ENCODE assay signal across 8 cellular contexts in genomic region chr21:25561668-25562641, GRCh38. TPM values are rescaled to one million over a fixed set of nuclear protein-coding genes. Genes with fewer than 3 reads are reported as not detected.
DNase-seq lines count a peak whose midpoint lies in the region; ATAC-seq and TF ChIP-seq lines count a peak whose summit lies in the region.

No MANE protein-coding gene starts in this region.

- peaks cover 27% of the 10 kb centered on the region for H3K4me1 ChIP-seq in OCI-LY7 (ENCODE audit: insufficient read depth, low read length, poor library complexity, severe bottlenecking)
- peaks cover 0 to 9% (median 0%) of the 10 kb centered on the region in 3 donors for H3K4me1 ChIP-seq in gastroesophageal sphincter
- H3K4me1 ChIP-seq in trophoblast cell (ENCODE audit: control insufficient read depth in 1 of 2, insufficient read depth in 2 of 2, low read length in 2 of 2) = peaks cover 4 to 8% of the 10 kb centered on the region in 2 experiments
- peaks cover 0 to 20% (median 6%) of the 10 kb centered on the region in 4 donors for H3K4me1 ChIP-seq in transverse colon

- DNase-seq in OCI-LY7 (ENCODE audit: low spot score) = peak; percentile 54
- peak; percentile 35 to 78 for DNase-seq in activated T-helper 1 cell treated with anti-CD3 and anti-CD28 coated beads, Interleukin-2, amount 50 U/mL, for 16 hours (ENCODE audit: low read depth in 1 of 2, low spot score in 1 of 2)
- DNase-seq in trophoblast cell = peak; percentile 28 to 44
- DNase-seq in transverse colon = peak; percentile 68
- no peak for DNase-seq in NCI-H2029 treated with DMSO at 0.1 percent for 48 hours (lab: John Stamatoyannopoulos, UW)

- 0 out of 2 replicates have a peak, but pooled peaks have one; percentile 35 for TF ChIP-seq CTCF in OCI-LY7 (conservative IDR thresholded peaks at IDR 0.05; ENCODE audit: low read length)
- peak in 2 of 4 experiments; percentile 12 to 21 for TF ChIP-seq CTCF in gastroesophageal sphincter (IDR thresholded peaks at IDR 0.05)
- TF ChIP-seq CTCF in transverse colon (IDR thresholded peaks at IDR 0.05) = peak in 2 of 5 experiments; percentile 12 to 24

- no peak overlapping the region for H2AK5ac ChIP-seq in trophoblast cell (ENCODE audit: low read length)

- H2BK12ac ChIP-seq in trophoblast cell (ENCODE audit: low read length) = no peak overlapping the region

- POLR2A ChIA-PET in OCI-LY7 (lab: Charles Lee) = interaction anchor here (0.6 kb wide), 2 partner anchors 140 to 238 kb away, joined by 3 to 4 read pairs; no protein-coding TSS in a partner anchor

- H3K9me2 ChIP-seq in OCI-LY7 (ENCODE audit: insufficient read depth, low read length) = no peaks in the 10 kb centered on the region

- H3K23ac ChIP-seq in trophoblast cell (ENCODE audit: low read length) = no peak overlapping the region

- H4K8ac ChIP-seq in trophoblast cell (ENCODE audit: low read depth, low read length) = peak overlapping the region; percentile 27

- in situ Hi-C loops in transverse colon (cut with MboI; ENCODE audit: low pct_ligation_motif_present in 1 of 4, low pct_unique_long_range_greater_than_20kb in 1 of 4, low sequenced_read_pairs in 3 of 4) = no loop called here

- H2AFZ ChIP-seq in OCI-LY7 (ENCODE audit: low read length) = peak overlapping the region; percentile 77
- H2AFZ ChIP-seq in trophoblast cell (ENCODE audit: insufficient read depth, low read length, poor library complexity) = no peak overlapping the region

- H3K27ac ChIP-seq in OCI-LY7 (ENCODE audit: low read depth, low read length, poor library complexity, severe bottlenecking) (peak overlapping the region; percentile 23), gastroesophageal sphincter (peak overlapping the region in 3 of 4 donors; percentile 50 to 69 (median 53)), trophoblast cell (ENCODE audit: low read depth, low read length) (no peak overlapping the region), transverse colon (peak overlapping the region; percentile 39 to 74 (median 68))

- no peak overlapping the region for H4K91ac ChIP-seq in trophoblast cell (ENCODE audit: low read depth, low read length)

- intact Hi-C loops in OCI-LY7 (cut with micrococcal nuclease; ENCODE audit: unreplicated experiment) = no loop called here
- intact Hi-C loops in transverse colon (cut with DNase I; ENCODE audit: low total_unique reads) = no loop called here

- H2BK120ac ChIP-seq in trophoblast cell (ENCODE audit: insufficient read depth, low read length, poor library complexity) = peak overlapping the region; percentile 72

- CTCF ChIA-PET in OCI-LY7 (lab: Charles Lee; ENCODE audit: unreplicated experiment) = no interaction called here

- peak overlapping the region; percentile 1 for H3K18ac ChIP-seq in trophoblast cell (ENCODE audit: low read length)

- 3 to 4% methylated on average over 5 to 23 of the region's 74 CpGs for WGBS in gastroesophageal sphincter (ENCODE audit: low coverage in 1 of 2), 2 donors
- WGBS in trophoblast cell (ENCODE audit: extremely low coverage, insufficient coverage, insufficient read length) = no CpG with 5 or more reads among the region's 74 CpGs
- 2 to 3% methylated on average over 12 to 53 of the region's 74 CpGs for WGBS in transverse colon (ENCODE audit: low coverage in 1 of 2), 2 donors

- no peak for TF ChIP-seq EP300 in gastroesophageal sphincter (IDR thresholded peaks at IDR 0.05)
- TF ChIP-seq EP300 in transverse colon (IDR thresholded peaks at IDR 0.05; ENCODE audit: low read depth) = no peak

- no peaks in the 10 kb centered on the region for H3K79me2 ChIP-seq in OCI-LY7 (ENCODE audit: insufficient read depth, low read depth, low read length)
- H3K79me2 ChIP-seq in trophoblast cell (ENCODE audit: control insufficient read depth, insufficient read depth, low read length, poor library complexity) = no peaks in the 10 kb centered on the region

- H3K14ac ChIP-seq in trophoblast cell (ENCODE audit: low read length) = no peak overlapping the region

- no peak for TF ChIP-seq POLR2A in gastroesophageal sphincter (IDR thresholded peaks at IDR 0.05)
- TF ChIP-seq POLR2A in transverse colon (IDR thresholded peaks at IDR 0.05) = no peak

- ATAC-seq in GM18520 (IDR thresholded peaks at IDR 0.05; ENCODE audit: unreplicated experiment) (peak; percentile 27), HG02981 (IDR thresholded peaks at IDR 0.05; ENCODE audit: unreplicated experiment) (peak; percentile 35), gastroesophageal sphincter (peak; percentile 81)

- H4K20me1 ChIP-seq in OCI-LY7 (ENCODE audit: insufficient read depth, low read length) = no peaks in the 10 kb centered on the region

- H4K12ac ChIP-seq in trophoblast cell (ENCODE audit: low read depth, low read length) = peak overlapping the region; percentile 1

- no peaks in the 10 kb centered on the region for H3K9me3 ChIP-seq in OCI-LY7 (ENCODE audit: low read length)
- H3K9me3 ChIP-seq in gastroesophageal sphincter = no peaks in the 10 kb centered on the region
- no peaks in the 10 kb centered on the region for H3K9me3 ChIP-seq in trophoblast cell (ENCODE audit: insufficient read depth, low read depth, low read length)
- no peaks in the 10 kb centered on the region for H3K9me3 ChIP-seq in transverse colon

- H3K4ac ChIP-seq in trophoblast cell (ENCODE audit: low read depth, low read length) = no peak overlapping the region

- H3K36me3 ChIP-seq in OCI-LY7 (ENCODE audit: insufficient read depth, low read length) = peaks cover 17% of the 10 kb centered on the region; the same call in 1 of the 2 replicates
- H3K36me3 ChIP-seq in gastroesophageal sphincter = peaks cover 0 to 21% of the 10 kb centered on the region in 2 donors
- peaks cover 0 to 2% of the 10 kb centered on the region in 2 experiments for H3K36me3 ChIP-seq in trophoblast cell (ENCODE audit: control insufficient read depth in 1 of 2, insufficient read depth in 2 of 2, low read length in 2 of 2)
- no peaks in the 10 kb centered on the region for H3K36me3 ChIP-seq in transverse colon

- BruUV-seq in OCI-LY7 (replicated peaks; lab: Mats Ljungman, UMichigan) = no TSS peak

- H3K4me2 ChIP-seq in OCI-LY7 (ENCODE audit: low read length) (peak overlapping the region; percentile 57), trophoblast cell (ENCODE audit: low read length) (peak overlapping the region; percentile 95)

- no peaks in the 10 kb centered on the region for H3K79me1 ChIP-seq in trophoblast cell (ENCODE audit: low read length)

- H3K4me3 ChIP-seq in OCI-LY7 (ENCODE audit: low read depth, low read length, poor library complexity, severe bottlenecking) = peak overlapping the region; percentile 63
- peak overlapping the region; percentile 15 to 60 for H3K4me3 ChIP-seq in gastroesophageal sphincter
- peak overlapping the region; percentile 76 for H3K4me3 ChIP-seq in trophoblast cell (ENCODE audit: low read depth, low read length)
- peak overlapping the region; percentile 36 to 79 (median 54) for H3K4me3 ChIP-seq in transverse colon

- H3K27me3 ChIP-seq in gastroesophageal sphincter (no peaks in the 10 kb centered on the region), trophoblast cell (ENCODE audit: insufficient read depth, low read length) (peaks cover 5% of the 10 kb centered on the region), transverse colon (no peaks in the 10 kb centered on the region)

- no peak overlapping the region for H2BK5ac ChIP-seq in trophoblast cell (ENCODE audit: low read depth, low read length, poor library complexity)

- H3K9ac ChIP-seq in trophoblast cell (ENCODE audit: low read length) = peak overlapping the region; percentile 38

RNA-seq across cellular contexts. Expression of gene MRPL39, which starts 45.3 kb away (rescaled TPM):
- total RNA-seq in OCI-LY7 (2014; rRNA removed; shearing (Covaris generic)) = 42.1 and 45.0 TPM in 2 replicates
- total RNA-seq in OCI-LY7 (2022) = 55.2 and 56.9 TPM in 2 replicates
- total RNA-seq in gastroesophageal sphincter = 10 to 100 TPM; 17.0 to 37.4 (median 25.4) TPM
- polyA plus RNA-seq in trophoblast cell (2013) = 45.7 and 46.6 TPM in 2 replicates
- 10 to 100 TPM in 3 of 4 donors, not detected in 1; 10.1 to 16.8 (median 14.9) TPM for total RNA-seq in transverse colon

Comparison
In these comparisons a context has a peak if more than half of its experiments do, and no peak if none do; other contexts are left out.
1. ATAC-seq: peak in every context shown above with its lines; median percentile 81 in gastroesophageal sphincter; 35 in HG02981; 27 in GM18520.